23 cellular contexts compared by ENCODE assay signal in the genomic region with DNA sequence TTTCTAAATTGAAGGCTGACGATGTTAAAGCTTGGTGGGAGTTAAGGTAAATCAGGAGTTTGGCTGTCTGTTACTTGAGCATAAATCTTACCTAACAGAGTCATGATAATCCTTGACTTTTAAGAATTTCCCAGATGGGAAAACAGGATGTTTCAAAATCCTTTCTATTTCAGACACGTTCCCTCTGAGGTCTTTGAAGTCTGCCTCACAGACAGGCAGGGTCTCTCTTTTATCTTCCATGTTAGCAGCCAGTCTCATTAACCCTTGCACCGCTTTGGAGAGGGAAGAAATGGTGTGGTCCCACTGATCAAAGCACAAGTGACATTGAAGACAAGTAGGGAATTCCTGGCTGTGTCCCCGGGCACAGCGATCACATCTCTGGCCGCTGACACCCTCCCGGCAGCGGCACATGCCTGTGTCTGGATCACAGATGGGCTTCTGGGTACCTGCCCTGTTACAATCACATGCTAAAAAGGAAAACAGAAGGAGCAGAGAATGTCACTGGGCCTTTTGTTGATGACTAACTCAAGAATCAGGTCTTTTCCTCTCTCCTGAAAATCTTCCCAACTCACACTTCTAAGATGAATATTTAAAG. TPM values are rescaled to one million over a fixed set of nuclear protein-coding genes. Genes with fewer than 3 reads are reported as not detected.
"Had no signal": no experiment of that assay in that cellular context is flagged by ENCODE, and none has a peak within 500 bp of the region (broad histone marks: within the 10 kb centered on the region; RNA-seq: fewer than 3 reads in every experiment).

No MANE protein-coding gene starts in this region.

- H3K36me3 Mint-ChIP-seq: activated naive CD4-positive, alpha-beta T cell treated with anti-CD3 and anti-CD28 coated beads, Interleukin-2, amount 50 U/mL, for 24 hours; memory B cell; natural killer cell; type B pancreatic cell; WTC11 had no signal

- H3K27me3 Mint-ChIP-seq: type B pancreatic cell had no signal

- ATAC-seq: activated CD8-positive, alpha-beta T cell treated with anti-CD3 and anti-CD28 coated beads, Interleukin-2, amount 10 ng/mL, durations not matched to agents 7 days and 5 days; left lobe of liver; natural killer cell; sciatic nerve; WTC11 had no signal

- DNase-seq: activated CD4-positive, alpha-beta T cell treated with anti-CD3 and anti-CD28 coated beads for 48 hours; activated CD8-positive, alpha-beta memory T cell treated with anti-CD3 and anti-CD28 coated beads, Interleukin-2, amount 50 U/mL, for 4 hours; activated CD8-positive, alpha-beta T cell treated with anti-CD3 and anti-CD28 coated beads, Interleukin-2, amount 10 ng/mL, durations not matched to agents 7 days and 5 days; activated effector memory CD4-positive, alpha-beta T cell treated with anti-CD3 and anti-CD28 coated beads, Interleukin-2, amount 50 U/mL, for 16 hours; activated T-cell treated with anti-CD3 and anti-CD28 coated beads, Interleukin-2, amount 50 U/mL, for 48 hours; adrenal gland; cortex of kidney; effector CD4-positive, alpha-beta T cell; esophagus squamous epithelium; foreskin melanocyte; natural killer cell; occipital lobe; SW 1271 had no signal

- H3K9me3 Mint-ChIP-seq: activated naive CD4-positive, alpha-beta T cell treated with anti-CD3 and anti-CD28 coated beads, Interleukin-2, amount 50 U/mL, for 24 hours; natural killer cell; stimulated activated naive CD8-positive, alpha-beta T cell treated with anti-CD3 and anti-CD28 coated beads, Interleukin-15, Interleukin-2, amounts not matched to agents 100 ng/mL and 50 ng/mL, for 24 hours; type B pancreatic cell; WTC11 had no signal

- H3K36me3 ChIP-seq: adrenal gland, esophagus squamous epithelium, prostate gland, suprapubic skin had no signal

- H3K27ac Mint-ChIP-seq: activated CD8-positive, alpha-beta T cell treated with anti-CD3 and anti-CD28 coated beads, Interleukin-2, amount 10 ng/mL, durations not matched to agents 7 days and 5 days; activated naive CD4-positive, alpha-beta T cell treated with anti-CD3 and anti-CD28 coated beads, Interleukin-2, amount 50 U/mL, for 24 hours; memory B cell; natural killer cell; stimulated activated naive CD8-positive, alpha-beta T cell treated with anti-CD3 and anti-CD28 coated beads, Interleukin-15, Interleukin-2, amounts not matched to agents 100 ng/mL and 50 ng/mL, for 24 hours; type B pancreatic cell; WTC11 had no signal

- H3K4me3 ChIP-seq: adrenal gland, esophagus squamous epithelium, prostate gland, suprapubic skin had no signal

- H3K4me1 ChIP-seq: adrenal gland, prostate gland, suprapubic skin had no signal

- H3K4me3 Mint-ChIP-seq: activated CD8-positive, alpha-beta T cell treated with anti-CD3 and anti-CD28 coated beads, Interleukin-2, amount 10 ng/mL, durations not matched to agents 7 days and 5 days; activated naive CD4-positive, alpha-beta T cell treated with anti-CD3 and anti-CD28 coated beads, Interleukin-2, amount 50 U/mL, for 24 hours; memory B cell; natural killer cell; stimulated activated naive CD8-positive, alpha-beta T cell treated with anti-CD3 and anti-CD28 coated beads, Interleukin-15, Interleukin-2, amounts not matched to agents 100 ng/mL and 50 ng/mL, for 24 hours; type B pancreatic cell; WTC11 had no signal

- H3K27me3 ChIP-seq: adrenal gland, esophagus squamous epithelium, suprapubic skin had no signal

- H3K27ac ChIP-seq: esophagus squamous epithelium, prostate gland, suprapubic skin had no signal

- H3K4me1 Mint-ChIP-seq: activated naive CD4-positive, alpha-beta T cell treated with anti-CD3 and anti-CD28 coated beads, Interleukin-2, amount 50 U/mL, for 24 hours; natural killer cell; WTC11 had no signal

- H3K9me3 ChIP-seq: adrenal gland, esophagus squamous epithelium, prostate gland, suprapubic skin had no signal

RNA-seq across cellular contexts. Expression of a gene that starts 52.7 kb away (rescaled TPM):
- total RNA-seq: activated CD8-positive, alpha-beta T cell treated with anti-CD3 and anti-CD28 coated beads, Interleukin-2, amount 10 ng/mL, durations not matched to agents 7 days and 5 days; natural killer cell; T-helper 2 cell treated with Interferon-gamma antibody and Interleukin-4, amounts not matched to agents 100 ng/mL and 5 ng/mL, for 36 hours had no signal
